ENCODE assay signal across 9 cellular contexts in the genomic region with DNA sequence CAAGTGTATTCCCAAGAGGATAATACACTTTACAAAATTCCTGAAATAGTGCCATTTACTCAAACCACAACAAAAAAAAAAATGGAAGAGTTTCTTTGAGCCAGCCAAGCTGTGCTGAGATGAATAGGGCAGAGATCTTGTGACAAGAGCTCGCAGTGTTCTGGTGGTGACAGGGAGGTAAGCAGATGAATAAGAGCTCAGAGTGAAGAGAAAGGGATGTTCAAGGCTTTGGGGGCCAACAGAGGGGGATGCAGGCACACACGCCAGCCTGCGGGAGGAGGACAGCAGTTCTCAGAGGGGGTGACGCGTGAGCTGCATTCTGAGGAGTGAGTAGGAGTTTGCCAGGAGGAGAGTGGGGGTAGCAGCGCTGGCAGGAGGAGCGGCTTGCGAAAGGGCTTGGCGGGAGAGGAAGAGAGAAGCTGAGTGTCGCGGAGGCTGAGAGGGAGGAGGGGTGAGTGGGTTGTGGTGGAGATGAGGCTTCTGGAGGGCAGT.
DNase-seq lines count a peak whose midpoint lies in the region; ATAC-seq, FAIRE-seq and TF ChIP-seq lines count a peak whose summit lies in the region.
"Had no signal": no experiment of that assay in that cellular context is flagged by ENCODE, and none has a peak within 500 bp of the region (broad histone marks: within the 10 kb centered on the region; RNA-seq: fewer than 3 reads in every experiment).

No MANE protein-coding gene starts in this region.

- H3K27ac ChIP-seq in H1 (ENCODE audit: low read depth, low read length) (no peak overlapping the region), mesendoderm (ENCODE audit: low read depth, low read length) (no peak overlapping the region)
- H3K27ac ChIP-seq: C4-2B had no signal

- no peak overlapping the region for H4K8ac ChIP-seq in H1 (ENCODE audit: extremely low read depth, insufficient read depth, low read length)
- H4K8ac ChIP-seq in mesendoderm (ENCODE audit: low read depth, low read length): no peak overlapping the region

- H3K18ac ChIP-seq in H1 (ENCODE audit: extremely low read depth, low read length): 0 out of 2 replicates have a peak overlapping the region, but pooled peaks have one; percentile 13
- H3K18ac ChIP-seq in mesendoderm (ENCODE audit: low read length): no peak overlapping the region

- H2BK12ac ChIP-seq in H1 (ENCODE audit: low read depth, low read length): peak overlapping the region; percentile 70

- no peak overlapping the region for H3K14ac ChIP-seq in H1 (ENCODE audit: insufficient read length)

- H3K36me3 ChIP-seq in H1 (ENCODE audit: control insufficient read depth in 2 of 4, insufficient read depth in 4 of 4, low read length in 3 of 4) (peaks cover 0 to 5% (median 2%) of the 10 kb centered on the region in 4 experiments; a peak in 2 of 8 replicates), mesendoderm (ENCODE audit: control insufficient read depth, insufficient read depth, low read length) (peaks cover 2% of the 10 kb centered on the region)

- no peak overlapping the region for H2BK120ac ChIP-seq in H1 (replicated peaks; ENCODE audit: low read depth, low read length)
- no peak overlapping the region for H2BK120ac ChIP-seq in mesendoderm (ENCODE audit: low read depth, low read length)

- H3K56ac ChIP-seq in H1 (replicated peaks; ENCODE audit: insufficient read length, low read depth, low read length): no peak overlapping the region
- peak overlapping the region; percentile 65 for H3K56ac ChIP-seq in mesendoderm (ENCODE audit: low read length)

- H3K23ac ChIP-seq in H1 (ENCODE audit: insufficient read length) (no peak overlapping the region), mesendoderm (ENCODE audit: low read length) (no peak overlapping the region)

- H2AK5ac ChIP-seq in H1 (ENCODE audit: low read depth, low read length): no peak overlapping the region
- H2AK5ac ChIP-seq in mesendoderm (ENCODE audit: low read length): no peak overlapping the region

- H3K4me1 Mint-ChIP-seq in activated T-cell treated with anti-CD3 and anti-CD28 coated beads, Interleukin-2, amount 50 U/mL, for 24 hours (ENCODE audit: low read depth): no peaks in the 10 kb centered on the region

- no peak overlapping the region for H2BK15ac ChIP-seq in H1 (ENCODE audit: low read length)
- H2BK15ac ChIP-seq in mesendoderm (replicated peaks; ENCODE audit: low read depth): no peak overlapping the region

- FAIRE-seq in H1 (lab: Jason Lieb, UNC): peak; percentile 32

- peaks cover 0 to 9% (median 3%) of the 10 kb centered on the region in 4 experiments; a peak in 5 of 7 replicates for H3K4me1 ChIP-seq in H1 (replicated peaks in 1 of 4; ENCODE audit: control insufficient read depth in 3 of 4, insufficient read depth in 4 of 4, low read length in 3 of 4)
- H3K4me1 ChIP-seq in mesendoderm (ENCODE audit: control insufficient read depth, low read depth, low read length): no peaks in the 10 kb centered on the region

- H3K36me3 Mint-ChIP-seq in activated T-cell treated with anti-CD3 and anti-CD28 coated beads, Interleukin-2, amount 50 U/mL, for 24 hours (ENCODE audit: low read depth): no peaks in the 10 kb centered on the region

- no peaks in the 10 kb centered on the region for H3K23me2 ChIP-seq in H1 (ENCODE audit: low read depth, low read length)

- H2AFZ ChIP-seq in H1 (ENCODE audit: low read length): 0 out of 2 replicates have a peak overlapping the region, but pooled peaks have one; percentile 0

- H3K4ac ChIP-seq in H1 (replicated peaks; ENCODE audit: insufficient read length, low read depth, low read length) (no peak overlapping the region), mesendoderm (ENCODE audit: low read depth, low read length) (no peak overlapping the region)

- H4K5ac ChIP-seq in H1 (ENCODE audit: insufficient read length, low read depth, low read length) (no peak overlapping the region), mesendoderm (ENCODE audit: low read length) (no peak overlapping the region)

- TF ChIP-seq POLR2A in H1 (IDR thresholded peaks at IDR 0.05; ENCODE audit: control extremely low read depth in 1 of 2, low read depth in 2 of 2, low read length in 2 of 2): no peak

- no peak overlapping the region for H3K27ac Mint-ChIP-seq in activated T-cell treated with anti-CD3 and anti-CD28 coated beads, Interleukin-2, amount 50 U/mL, for 24 hours

- intact Hi-C loops in Right ventricle myocardium inferior (cut with DNase I): loop anchor here (5.0 kb wide), 1 partner anchor 656 kb away; no protein-coding TSS in a partner anchor
- intact Hi-C loops in cardiac septum (cut with DNase I): loop anchor here (5.0 kb wide), 2 partner anchors 101 to 656 kb away; no protein-coding TSS in a partner anchor

- TF ChIP-seq CTCF in H1 (IDR thresholded peaks at IDR 0.05; ENCODE audit: control extremely low read depth in 1 of 3, insufficient read depth in 1 of 3, low read depth in 1 of 3, low read length in 3 of 3): peak in 2 of 3 experiments; percentile 11 to 32; a peak in 2 of 4 replicates

- H3K4me3 ChIP-seq in H1 (ENCODE audit: extremely low read depth in 1 of 4, insufficient read depth in 2 of 4, low read depth in 3 of 4, low read length in 4 of 4) (no peak overlapping the region; a peak in 2 of 8 replicates), mesendoderm (ENCODE audit: low read length) (no peak overlapping the region)

- H3K27me3 Mint-ChIP-seq in activated T-cell treated with anti-CD3 and anti-CD28 coated beads, Interleukin-2, amount 50 U/mL, for 24 hours: peaks cover 7% of the 10 kb centered on the region

- H2BK20ac ChIP-seq in H1 (ENCODE audit: low read length): no peak overlapping the region; the same call in 1 of the 2 replicates

- peak; percentile 37 to 39; a peak in 3 of 4 replicates for TF ChIP-seq RAD21 in H1 (IDR thresholded peaks at IDR 0.05 in 1 of 2, conservative IDR thresholded peaks at IDR 0.05 in 1 of 2; ENCODE audit: low read depth in 2 of 2, low read length in 2 of 2)

- no peaks in the 10 kb centered on the region for H3K9me3 Mint-ChIP-seq in activated T-cell treated with anti-CD3 and anti-CD28 coated beads, Interleukin-2, amount 50 U/mL, for 24 hours

- H3K4me2 ChIP-seq in H1 (ENCODE audit: insufficient read depth in 1 of 2, low read depth in 2 of 2, low read length in 2 of 2) (peak overlapping the region; percentile 48 to 54), mesendoderm (ENCODE audit: low read length) (no peak overlapping the region)

- ATAC-seq in Right ventricle myocardium inferior: peak; percentile 90
- ATAC-seq in HG02973 (IDR thresholded peaks at IDR 0.05; ENCODE audit: unreplicated experiment): no peak
- no peak for ATAC-seq in HG03045 (IDR thresholded peaks at IDR 0.05; ENCODE audit: unreplicated experiment)

- H3K27me3 ChIP-seq in H1 (replicated peaks in 1 of 4; ENCODE audit: control insufficient read depth in 3 of 4, extremely low read depth in 1 of 4, insufficient read depth in 3 of 4, low read length in 3 of 4) (peaks cover 0 to 2% (median 0%) of the 10 kb centered on the region in 4 experiments; a peak in 1 of 7 replicates), mesendoderm (ENCODE audit: insufficient read depth, low read length, poor library complexity) (no peaks in the 10 kb centered on the region)

- H3K9ac ChIP-seq in H1 (replicated peaks in 1 of 4; ENCODE audit: extremely low read depth in 1 of 4, low read depth in 3 of 4, low read length in 3 of 4) (peak overlapping the region in 1 of 4 experiments; percentile 14; a peak in 1 of 7 replicates), mesendoderm (ENCODE audit: low read length) (peak overlapping the region; percentile 56)

- CTCF ChIA-PET in H1 (lab: Charles Lee; ENCODE audit: partially characterized antibody): interaction anchor here (0.8 to 12.4 kb wide), 12 partner anchors 8 to 742 kb away, joined by 3 to 274 read pairs (median 4); no protein-coding TSS in a partner anchor

- no peak overlapping the region for H2BK5ac ChIP-seq in H1 (ENCODE audit: low read depth, low read length)
- H2BK5ac ChIP-seq in mesendoderm (ENCODE audit: low read length): no peak overlapping the region

- TF ChIP-seq EP300 in H1 (IDR thresholded peaks at IDR 0.05; ENCODE audit: borderline replicate concordance in 1 of 2, low read depth in 2 of 2, low read length in 2 of 2): no peak

- H3K79me1 ChIP-seq in H1 (ENCODE audit: low read depth, low read length): no peaks in the 10 kb centered on the region; the same call in 1 of the 2 replicates
- H3K79me1 ChIP-seq in mesendoderm (ENCODE audit: low read length): no peaks in the 10 kb centered on the region

- no peak overlapping the region for H3K4me3 Mint-ChIP-seq in activated T-cell treated with anti-CD3 and anti-CD28 coated beads, Interleukin-2, amount 50 U/mL, for 24 hours

- H3K79me2 ChIP-seq in H1 (ENCODE audit: control insufficient read depth in 1 of 2, insufficient read depth in 2 of 2, low read length in 2 of 2) (no peaks in the 10 kb centered on the region), mesendoderm (ENCODE audit: control insufficient read depth, insufficient read depth, low read length) (no peaks in the 10 kb centered on the region)

- no peaks in the 10 kb centered on the region for H4K20me1 ChIP-seq in H1 (replicated peaks in 1 of 2; ENCODE audit: control insufficient read depth in 1 of 2, insufficient read depth in 2 of 2, low read length in 2 of 2)

- POLR2A ChIA-PET in H1 (lab: Charles Lee; ENCODE audit: partially characterized antibody): interaction anchor here (0.6 to 1.0 kb wide), 3 partner anchors 73 to 448 kb away, joined by 3 read pairs; no protein-coding TSS in a partner anchor

- 27% methylated on average over 11 of the region's 11 CpGs; no CpG with 5 or more reads in 1 of the 2 experiments for WGBS in H1 (ENCODE audit: extremely low coverage in 1 of 2, insufficient coverage in 1 of 2, insufficient read length in 1 of 2, insufficient replicate concordance in 2 of 2, low coverage in 1 of 2, low lambda C conversion rate in 2 of 2, missing lambda C conversion rate in 1 of 2), 2 experiments
- WGBS in mesendoderm (ENCODE audit: extremely low coverage, insufficient coverage, low lambda C conversion rate): no CpG with 5 or more reads among the region's 11 CpGs

- H4K91ac ChIP-seq in H1 (replicated peaks; ENCODE audit: insufficient read length, low read length): no peak overlapping the region

- H3K9me3 ChIP-seq in H1 (ENCODE audit: insufficient read depth in 2 of 2, low read depth in 1 of 2, low read length in 1 of 2): no peaks in the 10 kb centered on the region

- DNase-seq in Right ventricle myocardium inferior (ENCODE audit: missing footprints) (peak; percentile 87), cardiac septum (ENCODE audit: low spot score) (no peak), H1 (ENCODE audit: low read depth in 1 of 2, low spot score in 2 of 2) (no peak), mesendoderm (peak; percentile 87), NCI-H345 treated with DMSO at 0.1 percent for 48 hours (lab: John Stamatoyannopoulos, UW; ENCODE audit: unreplicated experiment) (no peak)
- no peak for DNase-seq in activated T-cell treated with anti-CD3 and anti-CD28 coated beads, Interleukin-2, amount 50 U/mL, for 24 hours

TF ChIP-seq in H1, 55 proteins besides CTCF, POLR2A, EP300 and RAD21 (continues in another document):
- no peak for TF ChIP-seq SUZ12 (IDR thresholded peaks at IDR 0.05; ENCODE audit: low read length)
- peak; percentile 50; the same call in 1 of the 2 replicates for TF ChIP-seq CREB1 (IDR thresholded peaks at IDR 0.05)
- no peak for TF ChIP-seq CHD2 (IDR thresholded peaks at IDR 0.05; ENCODE audit: low read length)
- no peak for TF ChIP-seq SAP30 (IDR thresholded peaks at IDR 0.05; ENCODE audit: insufficient read depth, insufficient replicate concordance, low read length)

Comparison
In these comparisons a context has a peak if more than half of its experiments do, and no peak if none do; other contexts are left out.
1. DNase-seq: peak in Right ventricle myocardium inferior (single experiment) and mesendoderm (single experiment); none in cardiac septum (single experiment), H1 (0 of 2), NCI-H345 treated with DMSO at 0.1 percent for 48 hours (single experiment) and activated T-cell treated with anti-CD3 and anti-CD28 coated beads, Interleukin-2, amount 50 U/mL, for 24 hours (single experiment).